12 cellular contexts compared by ENCODE assay signal in the genomic region with DNA sequence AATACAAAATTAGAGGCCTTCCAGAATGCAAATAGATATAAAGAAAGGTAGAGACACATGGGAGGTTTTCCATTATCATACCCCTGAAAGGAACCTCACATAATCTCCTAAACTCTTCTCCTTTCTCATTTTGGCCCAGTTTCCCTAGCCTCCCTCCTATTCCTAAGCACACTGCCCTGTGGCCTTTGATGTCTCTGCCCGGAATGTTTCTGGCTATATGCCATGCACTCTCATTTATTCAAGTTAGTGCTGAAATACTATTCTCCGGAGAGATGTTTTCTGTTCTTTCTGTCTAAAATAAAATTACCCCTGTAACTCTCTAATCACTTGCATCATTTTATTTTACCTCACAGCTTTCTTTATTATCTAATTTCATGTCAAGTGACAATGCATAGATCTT.
"Had no signal": no experiment of that assay in that cellular context is flagged by ENCODE, and none has a peak within 500 bp of the region (broad histone marks: within the 10 kb centered on the region; RNA-seq: fewer than 3 reads in every experiment).

No MANE protein-coding gene starts in this region.

- H3K4me3 Mint-ChIP-seq: activated CD4-positive, alpha-beta memory T cell treated with anti-CD3 and anti-CD28 coated beads, Interleukin-2, amount 10 ng/mL, durations not matched to agents 7 days and 5 days; activated CD4-positive, alpha-beta T cell treated with anti-CD3 and anti-CD28 coated beads for 36 hours; activated T-cell treated with anti-CD3 and anti-CD28 coated beads, Interleukin-2, amount 50 U/mL, for 4 hours; effector memory CD8-positive, alpha-beta T cell; stimulated activated memory B cell treated with anti-CD40 and anti-IgM and Interleukin-4, amounts not matched to agents 10 μg/mL and 1 μg/mL and 100 μg/mL, for 72 hours; T-helper 17 cell had no signal

- H3K36me3 Mint-ChIP-seq: activated naive CD4-positive, alpha-beta T cell treated with anti-CD3 and anti-CD28 coated beads, Interleukin-2, amount 50 U/mL, for 72 hours; stimulated activated memory B cell treated with anti-CD40 and anti-IgM and Interleukin-4, amounts not matched to agents 10 μg/mL and 1 μg/mL and 100 μg/mL, for 72 hours had no signal

- H3K27me3 Mint-ChIP-seq: activated CD4-positive, alpha-beta memory T cell treated with anti-CD3 and anti-CD28 coated beads, Interleukin-2, amount 10 ng/mL, durations not matched to agents 7 days and 5 days; activated CD4-positive, alpha-beta T cell treated with anti-CD3 and anti-CD28 coated beads for 36 hours; effector memory CD8-positive, alpha-beta T cell; stimulated activated memory B cell treated with anti-CD40 and anti-IgM and Interleukin-4, amounts not matched to agents 10 μg/mL and 1 μg/mL and 100 μg/mL, for 72 hours; T-helper 17 cell had no signal

- H3K27ac Mint-ChIP-seq: activated CD4-positive, alpha-beta memory T cell treated with anti-CD3 and anti-CD28 coated beads, Interleukin-2, amount 10 ng/mL, durations not matched to agents 7 days and 5 days; activated CD4-positive, alpha-beta T cell treated with anti-CD3 and anti-CD28 coated beads for 36 hours; activated naive CD4-positive, alpha-beta T cell treated with anti-CD3 and anti-CD28 coated beads, Interleukin-2, amount 50 U/mL, for 72 hours; effector memory CD8-positive, alpha-beta T cell; stimulated activated memory B cell treated with anti-CD40 and anti-IgM and Interleukin-4, amounts not matched to agents 10 μg/mL and 1 μg/mL and 100 μg/mL, for 72 hours; T-helper 17 cell had no signal

- ATAC-seq: activated CD4-positive, alpha-beta T cell treated with anti-CD3 and anti-CD28 coated beads for 36 hours; activated naive CD4-positive, alpha-beta T cell treated with anti-CD3 and anti-CD28 coated beads, Interleukin-2, amount 50 U/mL, for 72 hours; activated T-cell treated with anti-CD3 and anti-CD28 coated beads, Interleukin-2, amount 50 U/mL, for 4 hours; effector memory CD8-positive, alpha-beta T cell; stimulated activated memory B cell treated with anti-CD40 and anti-IgM and Interleukin-4, amounts not matched to agents 10 μg/mL and 1 μg/mL and 100 μg/mL, for 72 hours; T-helper 17 cell had no signal

- DNase-seq: activated CD4-positive, alpha-beta memory T cell treated with anti-CD3 and anti-CD28 coated beads, Interleukin-2, amount 10 ng/mL, durations not matched to agents 7 days and 5 days; activated CD4-positive, alpha-beta T cell treated with anti-CD3 and anti-CD28 coated beads for 36 hours; activated effector memory CD4-positive, alpha-beta T cell treated with anti-CD3 and anti-CD28 coated beads, Interleukin-2, amount 50 U/mL, for 16 hours; activated T-cell treated with anti-CD3 and anti-CD28 coated beads, Interleukin-2, amount 50 U/mL, for 4 hours; amygdala; dermis blood vessel endothelial cell; effector memory CD8-positive, alpha-beta T cell; T-helper 17 cell; tibial artery; uterus had no signal

- H3K4me1 Mint-ChIP-seq: activated CD4-positive, alpha-beta memory T cell treated with anti-CD3 and anti-CD28 coated beads, Interleukin-2, amount 10 ng/mL, durations not matched to agents 7 days and 5 days; activated CD4-positive, alpha-beta T cell treated with anti-CD3 and anti-CD28 coated beads for 36 hours; stimulated activated memory B cell treated with anti-CD40 and anti-IgM and Interleukin-4, amounts not matched to agents 10 μg/mL and 1 μg/mL and 100 μg/mL, for 72 hours; T-helper 17 cell had no signal
